ENCODE assay signal across 12 cellular contexts in genomic region chr7:117068511-117069155, GRCh38.
DNase-seq lines count a peak whose midpoint lies in the region; ATAC-seq and TF ChIP-seq lines count a peak whose summit lies in the region.
"Had no signal": no experiment of that assay in that cellular context is flagged by ENCODE, and none has a peak within 500 bp of the region (broad histone marks: within the 10 kb centered on the region; RNA-seq: fewer than 3 reads in every experiment).

No MANE protein-coding gene starts in this region.

- H3K4me1 ChIP-seq in gastroesophageal sphincter, result peaks cover 0 to 40% (median 10%) of the 10 kb centered on the region in 3 donors
- H3K4me1 ChIP-seq: prostate gland had no signal

- 63 to 75% methylated on average over 5 of the region's 5 CpGs for WGBS in gastroesophageal sphincter (ENCODE audit: low coverage in 1 of 2), 2 donors

- no peaks in the 10 kb centered on the region for H3K36me3 ChIP-seq in gastroesophageal sphincter
- H3K36me3 ChIP-seq: prostate gland, transverse colon had no signal

- H3K27me3 ChIP-seq in gastroesophageal sphincter, result no peaks in the 10 kb centered on the region
- H3K27me3 ChIP-seq: transverse colon had no signal

- H3K4me3 Mint-ChIP-seq in stimulated activated memory B cell treated with anti-CD40 and anti-IgM and Interleukin-4, amounts not matched to agents 10 μg/mL and 1 μg/mL and 100 μg/mL, for 72 hours, result no peak overlapping the region
- no peak overlapping the region for H3K4me3 Mint-ChIP-seq in type B pancreatic cell

- H3K36me3 Mint-ChIP-seq in stimulated activated memory B cell treated with anti-CD40 and anti-IgM and Interleukin-4, amounts not matched to agents 10 μg/mL and 1 μg/mL and 100 μg/mL, for 72 hours, result peaks cover 7% of the 10 kb centered on the region
- no peaks in the 10 kb centered on the region for H3K36me3 Mint-ChIP-seq in type B pancreatic cell

- no peak overlapping the region for H3K4me3 ChIP-seq in gastroesophageal sphincter
- H3K4me3 ChIP-seq: prostate gland, transverse colon had no signal

- TF ChIP-seq POLR2A in gastroesophageal sphincter (IDR thresholded peaks at IDR 0.05), result no peak

- H3K27ac ChIP-seq in angular gyrus (ENCODE audit: low read depth, low read length), result peak overlapping the region; percentile 13
- no peak overlapping the region for H3K27ac ChIP-seq in gastroesophageal sphincter
- H3K27ac ChIP-seq: 22Rv1, prostate gland, transverse colon had no signal

- H3K9me3 ChIP-seq in gastroesophageal sphincter, result no peaks in the 10 kb centered on the region
- H3K9me3 ChIP-seq: prostate gland, transverse colon had no signal

- H3K4me1 Mint-ChIP-seq in stimulated activated memory B cell treated with anti-CD40 and anti-IgM and Interleukin-4, amounts not matched to agents 10 μg/mL and 1 μg/mL and 100 μg/mL, for 72 hours, result peaks cover 38% of the 10 kb centered on the region
- H3K4me1 Mint-ChIP-seq in type B pancreatic cell (ENCODE audit: unreplicated experiment), result peaks cover 22% of the 10 kb centered on the region

- H3K27me3 Mint-ChIP-seq in stimulated activated memory B cell treated with anti-CD40 and anti-IgM and Interleukin-4, amounts not matched to agents 10 μg/mL and 1 μg/mL and 100 μg/mL, for 72 hours, result no peaks in the 10 kb centered on the region
- no peaks in the 10 kb centered on the region for H3K27me3 Mint-ChIP-seq in type B pancreatic cell

- no peak for TF ChIP-seq CTCF in gastroesophageal sphincter (IDR thresholded peaks at IDR 0.05)
- no peak for TF ChIP-seq CTCF in type B pancreatic cell (conservative IDR thresholded peaks at IDR 0.05)

- TF ChIP-seq EP300 in gastroesophageal sphincter (IDR thresholded peaks at IDR 0.05), result no peak

- peak; percentile 46 to 93 (median 83) for DNase-seq in NCI-H1417 (lab: John Stamatoyannopoulos, UW)
- no peak for DNase-seq in NCI-H1417 treated with DMSO at 0.1 percent for 48 hours (lab: John Stamatoyannopoulos, UW)
- DNase-seq in NCI-H2081 (lab: John Stamatoyannopoulos, UW), result peak; percentile 36 to 89
- DNase-seq in activated effector memory CD4-positive, alpha-beta T cell treated with Interleukin-2 at 50 U/mL for 16 hours, result no peak
- DNase-seq in type B pancreatic cell (ENCODE audit: extremely low spot score, unreplicated experiment), result no peak
- DNase-seq: mammary epithelial cell, transverse colon had no signal

- H3K9me3 Mint-ChIP-seq in stimulated activated memory B cell treated with anti-CD40 and anti-IgM and Interleukin-4, amounts not matched to agents 10 μg/mL and 1 μg/mL and 100 μg/mL, for 72 hours, result no peaks in the 10 kb centered on the region
- no peaks in the 10 kb centered on the region for H3K9me3 Mint-ChIP-seq in type B pancreatic cell

- peak; percentile 27 for ATAC-seq in stimulated activated memory B cell treated with anti-CD40 and anti-IgM and Interleukin-4, amounts not matched to agents 10 μg/mL and 1 μg/mL and 100 μg/mL, for 72 hours
- no peak for ATAC-seq in gastroesophageal sphincter

- H3K27ac Mint-ChIP-seq in stimulated activated memory B cell treated with anti-CD40 and anti-IgM and Interleukin-4, amounts not matched to agents 10 μg/mL and 1 μg/mL and 100 μg/mL, for 72 hours, result no peak overlapping the region
- H3K27ac Mint-ChIP-seq in type B pancreatic cell, result no peak overlapping the region

Comparison
In these comparisons a context has a peak if more than half of its experiments do, and no peak if none do; other contexts are left out.
1. DNase-seq: peak in NCI-H1417 (3 of 3) and NCI-H2081 (2 of 2); none in NCI-H1417 treated with DMSO at 0.1 percent for 48 hours (single experiment), activated effector memory CD4-positive, alpha-beta T cell treated with Interleukin-2 at 50 U/mL for 16 hours (single experiment) and type B pancreatic cell (single experiment).